ENCODE assay signal across 16 cellular contexts in genomic region chr5:179124853-179125788, GRCh38.
"Had no signal": no experiment of that assay in that cellular context is flagged by ENCODE, and none has a peak within 500 bp of the region (broad histone marks: within the 10 kb centered on the region; RNA-seq: fewer than 3 reads in every experiment).

No MANE protein-coding gene starts in this region.

- H3K4me3 ChIP-seq: right atrium auricular region, SK-N-MC, tibial nerve had no signal

- H3K27ac ChIP-seq: brain microvascular endothelial cell, foreskin keratinocyte, right atrium auricular region, SK-N-MC, tibial nerve had no signal

- DNase-seq: activated CD4-positive, alpha-beta T cell treated with anti-CD3 and anti-CD28 coated beads, Interleukin-2, amount 10 ng/mL, durations not matched to agents 7 days and 5 days; activated CD4-positive, CD25-positive, alpha-beta regulatory T cell; activated naive CD4-positive, alpha-beta T cell treated with Interleukin-2 at 50 U/mL for 16 hours; anterior cingulate cortex; brain microvascular endothelial cell; effector memory CD4-positive, alpha-beta T cell; foreskin keratinocyte; glutamatergic neuron; naive B cell; stimulated activated CD4-positive, alpha-beta T cell treated with anti-CD3 and anti-CD28 coated beads, Interleukin-15, amount 100 ng/mL, for 24 hours; stimulated activated CD4-positive, alpha-beta T cell treated with anti-CD3 and anti-CD28 coated beads, Interleukin-4, amount 100 ng/mL, for 1 hour; stimulated activated naive B cell treated with anti-CD40 and anti-IgM and Interleukin-4, amounts not matched to agents 10 μg/mL and 1 μg/mL and 100 μg/mL, for 72 hours had no signal

- H3K27me3 ChIP-seq: brain microvascular endothelial cell, foreskin keratinocyte, right atrium auricular region, tibial nerve had no signal

- ATAC-seq: foreskin keratinocyte; stimulated activated naive B cell treated with anti-CD40 and anti-IgM and Interleukin-4, amounts not matched to agents 10 μg/mL and 1 μg/mL and 100 μg/mL, for 72 hours had no signal

- H3K9me3 ChIP-seq: right atrium auricular region had no signal

- H3K4me3 Mint-ChIP-seq: activated CD4-positive, alpha-beta T cell treated with anti-CD3 and anti-CD28 coated beads, Interleukin-2, amount 10 ng/mL, durations not matched to agents 7 days and 5 days; dendritic cell treated with granulocyte-macrophage colony-stimulating factor and Interleukin-4, amounts not matched to agents 40 ng/mL and 50 ng/mL, for 4 days; stimulated activated naive B cell treated with anti-CD40 and anti-IgM and Interleukin-4, amounts not matched to agents 10 μg/mL and 1 μg/mL and 100 μg/mL, for 72 hours had no signal

- H3K4me1 Mint-ChIP-seq: activated CD4-positive, alpha-beta T cell treated with anti-CD3 and anti-CD28 coated beads, Interleukin-2, amount 10 ng/mL, durations not matched to agents 7 days and 5 days; naive B cell had no signal

- H3K36me3 ChIP-seq: right atrium auricular region had no signal

- H3K4me1 ChIP-seq: foreskin keratinocyte, right atrium auricular region, tibial nerve had no signal

- H3K27me3 Mint-ChIP-seq: activated CD4-positive, alpha-beta T cell treated with anti-CD3 and anti-CD28 coated beads, Interleukin-2, amount 10 ng/mL, durations not matched to agents 7 days and 5 days; dendritic cell treated with granulocyte-macrophage colony-stimulating factor and Interleukin-4, amounts not matched to agents 40 ng/mL and 50 ng/mL, for 4 days; naive B cell had no signal

- H3K36me3 Mint-ChIP-seq: stimulated activated naive B cell treated with anti-CD40 and anti-IgM and Interleukin-4, amounts not matched to agents 10 μg/mL and 1 μg/mL and 100 μg/mL, for 72 hours had no signal

- H3K27ac Mint-ChIP-seq: activated CD4-positive, alpha-beta T cell treated with anti-CD3 and anti-CD28 coated beads, Interleukin-2, amount 10 ng/mL, durations not matched to agents 7 days and 5 days; dendritic cell treated with granulocyte-macrophage colony-stimulating factor and Interleukin-4, amounts not matched to agents 40 ng/mL and 50 ng/mL, for 4 days; naive B cell; stimulated activated naive B cell treated with anti-CD40 and anti-IgM and Interleukin-4, amounts not matched to agents 10 μg/mL and 1 μg/mL and 100 μg/mL, for 72 hours had no signal
